In genomic region chr20:8073024-8073832, GRCh38 we compare ENCODE assay signal across 10 cellular contexts. TPM values are rescaled to one million over a fixed set of nuclear protein-coding genes. Genes with fewer than 3 reads are reported as not detected.
DNase-seq lines count a peak whose midpoint lies in the region; ATAC-seq, FAIRE-seq and TF ChIP-seq lines count a peak whose summit lies in the region.
"Had no signal": no experiment of that assay in that cellular context is flagged by ENCODE, and none has a peak within 500 bp of the region (broad histone marks: within the 10 kb centered on the region; RNA-seq: fewer than 3 reads in every experiment).

No MANE protein-coding gene starts in this region.

- no peak for FAIRE-seq in H54 (lab: Jason Lieb, UNC)

- TF ChIP-seq CTCF in fibroblast of villous mesenchyme (IDR thresholded peaks at IDR 0.05; ENCODE audit: insufficient read depth, low read depth, low read length) (no peak), stomach (IDR thresholded peaks at IDR 0.05) (no peak)

- H3K36me3 Mint-ChIP-seq in activated T-cell treated with anti-CD3 and anti-CD28 coated beads, Interleukin-2, amount 50 U/mL, for 24 hours (ENCODE audit: low read depth), result no peaks in the 10 kb centered on the region
- no peaks in the 10 kb centered on the region for H3K36me3 Mint-ChIP-seq in T-cell
- H3K36me3 Mint-ChIP-seq: naive B cell had no signal

- intact Hi-C loops in stomach (cut with DNase I; ENCODE audit: low total_unique reads), result no loop called here

- POLR2A ChIA-PET in T-cell (lab: Charles Lee), result no interaction called here

- no peaks in the 10 kb centered on the region for H3K27me3 Mint-ChIP-seq in activated T-cell treated with anti-CD3 and anti-CD28 coated beads, Interleukin-2, amount 50 U/mL, for 24 hours
- peaks cover 0 to under 1% of the 10 kb centered on the region in 2 donors for H3K27me3 Mint-ChIP-seq in T-cell
- H3K27me3 Mint-ChIP-seq: naive B cell had no signal

- WGBS in stomach, 5 donors, result 12 to 26% (median 23%) methylated on average over 5 of the region's 5 CpGs

- no peak for TF ChIP-seq EP300 in stomach (IDR thresholded peaks at IDR 0.05)

- ATAC-seq in T-cell (replicated peaks in 1 of 4) (peak; percentile 64 to 93 (median 84)), GM18511 (IDR thresholded peaks at IDR 0.05; ENCODE audit: unreplicated experiment) (no peak)

- H3K27ac Mint-ChIP-seq in activated T-cell treated with anti-CD3 and anti-CD28 coated beads, Interleukin-2, amount 50 U/mL, for 24 hours, result peak overlapping the region; percentile 79
- H3K27ac Mint-ChIP-seq in T-cell, result peak overlapping the region; percentile 92 to 96

- no peaks in the 10 kb centered on the region for H3K27me3 ChIP-seq in stomach
- H3K27me3 ChIP-seq: upper lobe of left lung had no signal

- CTCF ChIA-PET in T-cell (lab: Charles Lee), result interaction anchor here in 1 of 2 donors (0.6 to 1.4 kb wide), 3 partner anchors 9 to 1992 kb away, joined by 3 to 4 read pairs (median 4); no protein-coding TSS in a partner anchor

- H3K4me1 ChIP-seq in stomach, result peaks cover 9 to 47% (median 27%) of the 10 kb centered on the region in 4 donors

- no peaks in the 10 kb centered on the region for H3K9me3 ChIP-seq in stomach
- H3K9me3 ChIP-seq: upper lobe of left lung had no signal

- H3K9me3 Mint-ChIP-seq in activated T-cell treated with anti-CD3 and anti-CD28 coated beads, Interleukin-2, amount 50 U/mL, for 24 hours, result no peaks in the 10 kb centered on the region
- H3K9me3 Mint-ChIP-seq in T-cell, result no peaks in the 10 kb centered on the region
- H3K9me3 Mint-ChIP-seq: naive B cell had no signal

- H3K4me1 Mint-ChIP-seq in activated T-cell treated with anti-CD3 and anti-CD28 coated beads, Interleukin-2, amount 50 U/mL, for 24 hours (ENCODE audit: low read depth), result peaks cover 9% of the 10 kb centered on the region
- peaks cover 14 to 15% (median 14%) of the 10 kb centered on the region in 3 donors for H3K4me1 Mint-ChIP-seq in T-cell
- H3K4me1 Mint-ChIP-seq: naive B cell had no signal

- H3K4me3 Mint-ChIP-seq in activated T-cell treated with anti-CD3 and anti-CD28 coated beads, Interleukin-2, amount 50 U/mL, for 24 hours, result no peak overlapping the region
- no peak overlapping the region for H3K4me3 Mint-ChIP-seq in T-cell
- H3K4me3 Mint-ChIP-seq: naive B cell had no signal

- H3K4me3 ChIP-seq in fibroblast of villous mesenchyme (ENCODE audit: low read depth, low read length), result no peak overlapping the region
- no peak overlapping the region for H3K4me3 ChIP-seq in stomach
- H3K4me3 ChIP-seq: upper lobe of left lung had no signal

- peak overlapping the region; percentile 56 to 85 (median 70) for H3K27ac ChIP-seq in stomach
- H3K27ac ChIP-seq: upper lobe of left lung had no signal

- no peaks in the 10 kb centered on the region for H3K36me3 ChIP-seq in stomach
- H3K36me3 ChIP-seq: upper lobe of left lung had no signal

- TF ChIP-seq POLR2A in stomach (IDR thresholded peaks at IDR 0.05) (no peak), erythroblast (IDR thresholded peaks at IDR 0.05; ENCODE audit: low read length) (no peak), H54 (IDR thresholded peaks at IDR 0.05; ENCODE audit: low read depth, low read length) (no peak)

- peak; percentile 29 for DNase-seq in activated T-cell treated with anti-CD3 and anti-CD28 coated beads, Interleukin-2, amount 50 U/mL, for 24 hours
- DNase-seq in activated T-cell treated with anti-CD3 and anti-CD28 coated beads, Interleukin-2, amount 50 U/mL, for 1 hour, result no peak
- peak in 8 of 34 experiments; percentile 0 to 27 (median 5) for DNase-seq in T-cell
- DNase-seq in fibroblast of villous mesenchyme (ENCODE audit: low read depth), result peak; percentile 98
- no peak for DNase-seq in stomach
- DNase-seq in erythroblast (lab: John Stamatoyannopoulos, UW), result no peak
- no peak for DNase-seq in H54 (ENCODE audit: insufficient read length, low spot score)
- DNase-seq: naive B cell, upper lobe of left lung had no signal

RNA-seq across cellular contexts. Expression of gene TMX4, which starts 53.7 kb away (rescaled TPM):
- total RNA-seq in T-cell (10 to 100 TPM; 44.2 to 69.7 (median 53.3) TPM), fibroblast of villous mesenchyme (32.8 and 36.1 TPM in 2 replicates), stomach (100 to 1,000 TPM in 1 of 5 donors, 10 to 100 TPM in 4; 11.7 to 153 (median 47.2) TPM)
- polyA plus RNA-seq in stomach, result 1 to 10 TPM; 5.7 to 9.3 (median 8.0) TPM

RNA-seq across cellular contexts. Expression of gene PLCB1, which starts 58.8 kb away (rescaled TPM):
- total RNA-seq in T-cell (10 to 100 TPM in 2 of 5 donors, 1 to 10 TPM in 3; 3.3 to 15.1 (median 7.4) TPM), fibroblast of villous mesenchyme (19.0 and 35.4 TPM in 2 replicates), stomach (10 to 100 TPM in 4 of 5 donors, 1 to 10 TPM in 1; 5.8 to 66.5 (median 21.6) TPM)
- 1 to 10 TPM; 4.1 to 5.4 (median 5.0) TPM for polyA plus RNA-seq in stomach

Comparison
In these comparisons a context has a peak if more than half of its experiments do, and no peak if none do; other contexts are left out.
1. DNase-seq: peak in activated T-cell treated with anti-CD3 and anti-CD28 coated beads, Interleukin-2, amount 50 U/mL, for 24 hours (single experiment) and fibroblast of villous mesenchyme (single experiment); none in activated T-cell treated with anti-CD3 and anti-CD28 coated beads, Interleukin-2, amount 50 U/mL, for 1 hour (single experiment), stomach (single experiment), erythroblast (0 of 2) and H54 (single experiment).